ENCODE assay signal across 32 cellular contexts in the genomic region with DNA sequence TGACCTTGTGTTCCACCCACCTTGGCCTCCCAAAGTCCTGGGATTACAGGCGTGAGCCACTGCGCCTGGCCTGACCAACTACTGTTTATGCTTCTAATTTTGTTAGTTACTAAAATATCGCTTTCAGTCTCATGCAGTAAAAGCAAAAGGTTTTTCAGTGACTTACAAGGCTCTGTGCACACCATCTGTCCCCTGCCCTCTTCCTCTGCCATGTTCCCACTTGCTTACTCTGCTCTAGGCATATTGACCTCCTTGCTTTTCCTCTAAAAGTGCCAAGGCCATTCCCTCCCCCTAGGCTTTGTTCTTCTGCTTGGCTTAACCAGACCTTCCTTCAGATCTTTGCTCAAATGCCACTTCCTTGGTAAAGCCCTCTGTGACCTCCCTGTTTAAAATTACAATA.
"Had no signal": no experiment of that assay in that cellular context is flagged by ENCODE, and none has a peak within 500 bp of the region (broad histone marks: within the 10 kb centered on the region; RNA-seq: fewer than 3 reads in every experiment).

No MANE protein-coding gene starts in this region.

- H3K27ac Mint-ChIP-seq: activated CD4-positive, alpha-beta memory T cell treated with anti-CD3 and anti-CD28 coated beads for 36 hours; activated CD4-positive, alpha-beta T cell treated with anti-CD3 and anti-CD28 coated beads for 36 hours; activated CD4-positive, alpha-beta T cell treated with anti-CD3 and anti-CD28 coated beads, Interleukin-2, amount 10 ng/mL, durations not matched to agents 24 days and 14 days; activated CD8-positive, alpha-beta memory T cell treated with anti-CD3 and anti-CD28 coated beads, Interleukin-2, amount 10 ng/mL, durations not matched to agents 7 days and 5 days; activated CD8-positive, alpha-beta T cell treated with anti-CD3 and anti-CD28 coated beads, Interleukin-2, amount 10 ng/mL, durations not matched to agents 7 days and 5 days; activated naive CD4-positive, alpha-beta T cell treated with anti-CD3 and anti-CD28 coated beads for 36 hours; activated naive CD4-positive, alpha-beta T cell treated with anti-CD3 and anti-CD28 coated beads, Interleukin-2, amount 50 U/mL, for 24 hours; activated naive CD8-positive, alpha-beta T cell treated with anti-CD3 and anti-CD28 coated beads for 36 hours; activated naive CD8-positive, alpha-beta T cell treated with anti-CD3 and anti-CD28 coated beads, Interleukin-2, amount 50 U/mL, for 24 hours; activated T-helper 1 cell treated with anti-CD3 and anti-CD28 coated beads, Interleukin-12 subunit alpha, Interleukin-12 subunit beta, Interleukin-2, Interleukin-4 antibody, amounts not matched to agents 30 ng/mL and 10 ng/mL and 1 ng/mL, durations not matched to agents 14 hours and 24 hours and 36 hours; activated T-helper 2 cell treated with anti-CD3 and anti-CD28 coated beads, Interferon-gamma antibody, Interleukin-2, Interleukin-4, amounts not matched to agents 10 μg/mL and 5 μg/mL and 100 μg/mL, durations not matched to agents 14 hours and 24 hours and 36 hours; effector memory CD8-positive, alpha-beta T cell had no signal

- H3K4me3 Mint-ChIP-seq: activated CD4-positive, alpha-beta memory T cell treated with anti-CD3 and anti-CD28 coated beads for 36 hours; activated CD4-positive, alpha-beta T cell treated with anti-CD3 and anti-CD28 coated beads for 36 hours; activated CD4-positive, alpha-beta T cell treated with anti-CD3 and anti-CD28 coated beads, Interleukin-2, amount 10 ng/mL, durations not matched to agents 24 days and 14 days; activated CD8-positive, alpha-beta memory T cell treated with anti-CD3 and anti-CD28 coated beads, Interleukin-2, amount 10 ng/mL, durations not matched to agents 7 days and 5 days; activated CD8-positive, alpha-beta T cell treated with anti-CD3 and anti-CD28 coated beads, Interleukin-2, amount 10 ng/mL, durations not matched to agents 7 days and 5 days; activated naive CD4-positive, alpha-beta T cell treated with anti-CD3 and anti-CD28 coated beads for 36 hours; activated naive CD4-positive, alpha-beta T cell treated with anti-CD3 and anti-CD28 coated beads, Interleukin-2, amount 50 U/mL, for 24 hours; activated naive CD8-positive, alpha-beta T cell treated with anti-CD3 and anti-CD28 coated beads for 36 hours; activated naive CD8-positive, alpha-beta T cell treated with anti-CD3 and anti-CD28 coated beads, Interleukin-2, amount 50 U/mL, for 24 hours; activated T-helper 1 cell treated with anti-CD3 and anti-CD28 coated beads, Interleukin-12 subunit alpha, Interleukin-12 subunit beta, Interleukin-2, Interleukin-4 antibody, amounts not matched to agents 30 ng/mL and 10 ng/mL and 1 ng/mL, durations not matched to agents 14 hours and 24 hours and 36 hours; effector memory CD8-positive, alpha-beta T cell had no signal

- H3K27ac ChIP-seq: adrenal gland, body of pancreas, esophagus muscularis mucosa, foreskin keratinocyte, gastrocnemius medialis had no signal

- H3K4me1 ChIP-seq: body of pancreas, esophagus muscularis mucosa, foreskin keratinocyte, gastrocnemius medialis had no signal

- H3K9me3 Mint-ChIP-seq: activated CD4-positive, alpha-beta memory T cell treated with anti-CD3 and anti-CD28 coated beads for 36 hours; activated CD4-positive, alpha-beta T cell treated with anti-CD3 and anti-CD28 coated beads, Interleukin-2, amount 10 ng/mL, durations not matched to agents 24 days and 14 days; activated naive CD4-positive, alpha-beta T cell treated with anti-CD3 and anti-CD28 coated beads for 36 hours; activated naive CD4-positive, alpha-beta T cell treated with anti-CD3 and anti-CD28 coated beads, Interleukin-2, amount 50 U/mL, for 24 hours; activated naive CD8-positive, alpha-beta T cell treated with anti-CD3 and anti-CD28 coated beads for 36 hours; activated naive CD8-positive, alpha-beta T cell treated with anti-CD3 and anti-CD28 coated beads, Interleukin-2, amount 50 U/mL, for 24 hours; activated T-helper 1 cell treated with anti-CD3 and anti-CD28 coated beads, Interleukin-12 subunit alpha, Interleukin-12 subunit beta, Interleukin-2, Interleukin-4 antibody, amounts not matched to agents 30 ng/mL and 10 ng/mL and 1 ng/mL, durations not matched to agents 14 hours and 24 hours and 36 hours; activated T-helper 2 cell treated with anti-CD3 and anti-CD28 coated beads, Interferon-gamma antibody, Interleukin-2, Interleukin-4, amounts not matched to agents 10 μg/mL and 5 μg/mL and 100 μg/mL, durations not matched to agents 14 hours and 24 hours and 36 hours had no signal

- DNase-seq: activated CD4-positive, alpha-beta memory T cell treated with anti-CD3 and anti-CD28 coated beads for 36 hours; activated CD4-positive, alpha-beta T cell treated with anti-CD3 and anti-CD28 coated beads for 36 hours; activated CD4-positive, alpha-beta T cell treated with anti-CD3 and anti-CD28 coated beads, Interleukin-2, amount 10 ng/mL, durations not matched to agents 24 days and 14 days; activated CD4-positive, CD25-positive, alpha-beta regulatory T cell; activated CD4-positive, CD25-positive, alpha-beta regulatory T cell treated with anti-CD3 and anti-CD28 coated beads, Interleukin-2, amount 50 U/mL, for 72 hours; activated CD8-positive, alpha-beta memory T cell treated with anti-CD3 and anti-CD28 coated beads, Interleukin-2, amount 10 ng/mL, durations not matched to agents 7 days and 5 days; activated CD8-positive, alpha-beta memory T cell treated with anti-CD3 and anti-CD28 coated beads, Interleukin-2, amount 50 U/mL, for 4 hours; activated CD8-positive, alpha-beta T cell treated with anti-CD3 and anti-CD28 coated beads, Interleukin-2, amount 10 ng/mL, durations not matched to agents 7 days and 5 days; activated effector memory CD4-positive, alpha-beta T cell treated with anti-CD3 and anti-CD28 coated beads, Interleukin-2, amount 50 U/mL, for 16 hours; activated naive CD4-positive, alpha-beta T cell treated with anti-CD3 and anti-CD28 coated beads for 36 hours; activated naive CD8-positive, alpha-beta T cell treated with anti-CD3 and anti-CD28 coated beads for 36 hours; activated naive CD8-positive, alpha-beta T cell treated with anti-CD3 and anti-CD28 coated beads, Interleukin-2, amount 50 U/mL, for 24 hours; activated T-cell treated with anti-CD3 and anti-CD28 coated beads, Interleukin-2, amount 50 U/mL, for 1 hour; activated T-cell treated with anti-CD3 and anti-CD28 coated beads, Interleukin-2, amount 50 U/mL, for 48 hours; adrenal gland; amygdala; aorta; body of pancreas; central memory CD4-positive, alpha-beta T cell; cortex of kidney; dermis blood vessel endothelial cell; effector CD4-positive, alpha-beta T cell; effector memory CD8-positive, alpha-beta T cell; erythroblast; foreskin keratinocyte; gastrocnemius medialis; glutamatergic neuron; T-helper 2 cell had no signal

- H3K4me3 ChIP-seq: adrenal gland, body of pancreas, esophagus muscularis mucosa, gastrocnemius medialis had no signal

- H3K27me3 Mint-ChIP-seq: activated CD4-positive, alpha-beta memory T cell treated with anti-CD3 and anti-CD28 coated beads for 36 hours; activated CD4-positive, alpha-beta T cell treated with anti-CD3 and anti-CD28 coated beads, Interleukin-2, amount 10 ng/mL, durations not matched to agents 24 days and 14 days; activated naive CD4-positive, alpha-beta T cell treated with anti-CD3 and anti-CD28 coated beads, Interleukin-2, amount 50 U/mL, for 24 hours had no signal

- H3K36me3 ChIP-seq: adrenal gland, esophagus muscularis mucosa, gastrocnemius medialis had no signal

- H3K9me3 ChIP-seq: adrenal gland, body of pancreas, esophagus muscularis mucosa, gastrocnemius medialis had no signal

- H3K27me3 ChIP-seq: body of pancreas, esophagus muscularis mucosa, foreskin keratinocyte, gastrocnemius medialis had no signal

- H3K4me1 Mint-ChIP-seq: activated CD4-positive, alpha-beta T cell treated with anti-CD3 and anti-CD28 coated beads for 36 hours; activated CD4-positive, alpha-beta T cell treated with anti-CD3 and anti-CD28 coated beads, Interleukin-2, amount 10 ng/mL, durations not matched to agents 24 days and 14 days; activated CD8-positive, alpha-beta memory T cell treated with anti-CD3 and anti-CD28 coated beads, Interleukin-2, amount 10 ng/mL, durations not matched to agents 7 days and 5 days; activated naive CD4-positive, alpha-beta T cell treated with anti-CD3 and anti-CD28 coated beads, Interleukin-2, amount 50 U/mL, for 24 hours; activated naive CD8-positive, alpha-beta T cell treated with anti-CD3 and anti-CD28 coated beads for 36 hours; activated naive CD8-positive, alpha-beta T cell treated with anti-CD3 and anti-CD28 coated beads, Interleukin-2, amount 50 U/mL, for 24 hours had no signal

- H3K36me3 Mint-ChIP-seq: activated CD4-positive, alpha-beta memory T cell treated with anti-CD3 and anti-CD28 coated beads for 36 hours; activated CD8-positive, alpha-beta memory T cell treated with anti-CD3 and anti-CD28 coated beads, Interleukin-2, amount 10 ng/mL, durations not matched to agents 7 days and 5 days; activated naive CD4-positive, alpha-beta T cell treated with anti-CD3 and anti-CD28 coated beads, Interleukin-2, amount 50 U/mL, for 24 hours; activated naive CD8-positive, alpha-beta T cell treated with anti-CD3 and anti-CD28 coated beads for 36 hours had no signal
